Comparison of ENCODE assay signal across 8 cellular contexts in the genomic region with DNA sequence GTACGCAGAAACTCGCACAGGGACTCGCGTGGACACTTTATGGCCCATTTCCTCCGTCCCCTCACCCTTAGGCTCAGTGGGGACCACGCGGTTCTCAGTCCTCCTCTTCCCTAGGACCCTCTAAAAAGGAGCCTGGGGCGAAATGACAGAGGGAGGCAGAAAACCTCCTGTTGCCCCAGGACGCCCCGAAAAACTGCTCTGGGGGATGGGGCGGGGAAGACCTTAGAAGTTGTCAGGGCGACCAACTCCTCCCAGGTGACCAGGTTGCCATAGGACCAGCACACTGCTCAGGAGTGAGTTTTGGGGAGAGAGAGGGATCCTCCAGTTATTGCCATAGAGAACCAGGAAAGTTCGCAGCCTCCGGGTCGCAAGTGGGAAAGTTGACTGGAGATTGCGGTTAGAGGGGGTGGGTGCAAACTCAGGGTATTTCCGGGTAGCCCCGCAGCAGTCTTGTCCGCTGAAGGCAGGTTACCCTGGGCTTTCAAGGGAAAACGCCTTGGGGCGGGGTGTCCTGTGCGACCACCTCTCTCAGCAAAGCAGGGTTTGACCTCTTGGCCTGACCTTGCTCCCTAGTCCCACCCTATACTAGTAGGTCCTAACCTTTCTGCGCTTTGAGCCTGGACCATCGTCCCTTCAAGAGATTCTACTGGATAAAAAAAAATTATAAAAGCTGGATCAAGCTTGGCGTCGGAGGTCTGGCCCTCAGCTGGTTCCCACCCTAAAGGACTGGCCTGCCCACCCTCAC. TPM values are rescaled to one million over a fixed set of nuclear protein-coding genes. Genes with fewer than 3 reads are reported as not detected.
A peak's percentile ranks its signal among the peaks of the same experiment; 100 is the strongest.
DNase-seq lines count a peak whose midpoint lies in the region; ATAC-seq and TF ChIP-seq lines count a peak whose summit lies in the region.

No MANE protein-coding gene starts in this region.

- WGBS in esophagus, 2 donors: 4 to 5% methylated on average over 26 of the region's 26 CpGs

- no peak for TF ChIP-seq CTCF in NB4 (IDR thresholded peaks at IDR 0.05; ENCODE audit: low read depth, low read length)

- peak overlapping the region; percentile 66 to 90 (median 83) for H3K4me3 Mint-ChIP-seq in CD8-positive, alpha-beta memory T cell

- POLR2A ChIA-PET in CD8-positive, alpha-beta memory T cell (lab: Charles Lee): no interaction called here

- peaks cover 77% of the 10 kb centered on the region for H3K27me3 ChIP-seq in CD8-positive, alpha-beta memory T cell (ENCODE audit: insufficient read depth, low read length, poor library complexity, severe bottlenecking)
- H3K27me3 ChIP-seq in esophagus (ENCODE audit: control insufficient read depth in 1 of 2, insufficient read depth in 2 of 2, low read length in 2 of 2) (peaks cover 7 to 64% of the 10 kb centered on the region in 2 donors), rectal smooth muscle tissue (ENCODE audit: control insufficient read depth, insufficient read depth, low read length) (peaks cover 67% of the 10 kb centered on the region)

- no peaks in the 10 kb centered on the region for H3K9me3 ChIP-seq in CD8-positive, alpha-beta memory T cell (ENCODE audit: low read length)
- peaks cover 0 to 5% of the 10 kb centered on the region in 2 donors for H3K9me3 ChIP-seq in esophagus (ENCODE audit: control insufficient read depth in 2 of 2, insufficient read depth in 1 of 2, low read depth in 1 of 2, low read length in 1 of 2)

- H3K36me3 ChIP-seq in CD8-positive, alpha-beta memory T cell (ENCODE audit: insufficient read depth, low read length): no peaks in the 10 kb centered on the region
- H3K36me3 ChIP-seq in esophagus (ENCODE audit: control insufficient read depth in 2 of 2, insufficient read depth in 2 of 2, low read length in 1 of 2): no peaks in the 10 kb centered on the region
- H3K36me3 ChIP-seq in rectal smooth muscle tissue (ENCODE audit: control insufficient read depth, insufficient read depth, low read length): no peaks in the 10 kb centered on the region

- H3K27ac Mint-ChIP-seq in CD8-positive, alpha-beta memory T cell: peak overlapping the region in 1 of 8 donors; percentile 39

- H3K4me1 Mint-ChIP-seq in CD8-positive, alpha-beta memory T cell: peaks cover 24 to 50% (median 48%) of the 10 kb centered on the region in 3 donors

- ATAC-seq in GM18505 (IDR thresholded peaks at IDR 0.05; ENCODE audit: unreplicated experiment) (no peak), GM19035 (IDR thresholded peaks at IDR 0.05; ENCODE audit: unreplicated experiment) (no peak)

- CTCF ChIA-PET in CD8-positive, alpha-beta memory T cell (lab: Charles Lee): no interaction called here

- H3K4me3 ChIP-seq in CD8-positive, alpha-beta memory T cell (ENCODE audit: low read length): peak overlapping the region; percentile 15
- H3K4me3 ChIP-seq in NB4 (ENCODE audit: low read depth, low read length) (peak overlapping the region; percentile 27), esophagus (ENCODE audit: low read depth in 1 of 2, low read length in 2 of 2) (peak overlapping the region; percentile 33 to 54), rectal smooth muscle tissue (ENCODE audit: low read length) (peak overlapping the region; percentile 63)

- peaks cover 0 to 32% (median 19%) of the 10 kb centered on the region in 5 donors for H3K9me3 Mint-ChIP-seq in CD8-positive, alpha-beta memory T cell

- H3K9ac ChIP-seq in rectal smooth muscle tissue (ENCODE audit: low read length): no peak overlapping the region

- H3K4me1 ChIP-seq in CD8-positive, alpha-beta memory T cell (ENCODE audit: insufficient read depth, low read length): peaks cover 7% of the 10 kb centered on the region
- peaks cover 14% of the 10 kb centered on the region in 2 donors for H3K4me1 ChIP-seq in esophagus (ENCODE audit: control insufficient read depth in 2 of 2, insufficient read depth in 2 of 2, low read length in 1 of 2)
- peaks cover 2% of the 10 kb centered on the region for H3K4me1 ChIP-seq in rectal smooth muscle tissue (ENCODE audit: control insufficient read depth, insufficient read depth, low read length)

- no peak overlapping the region for H3K27ac ChIP-seq in CD8-positive, alpha-beta memory T cell (ENCODE audit: low read depth, low read length)
- H3K27ac ChIP-seq in esophagus (ENCODE audit: low read depth in 2 of 2, low read length in 1 of 2): no peak overlapping the region
- no peak overlapping the region for H3K27ac ChIP-seq in rectal smooth muscle tissue (ENCODE audit: low read depth, low read length)

- peaks cover 0 to 2% (median 0%) of the 10 kb centered on the region in 3 donors for H3K36me3 Mint-ChIP-seq in CD8-positive, alpha-beta memory T cell

- TF ChIP-seq POLR2A in NB4 (IDR thresholded peaks at IDR 0.05; ENCODE audit: extremely low read depth, insufficient read length) (no peak), GM18505 (IDR thresholded peaks at IDR 0.05; ENCODE audit: borderline replicate concordance, extremely low read depth, insufficient read depth, insufficient read length) (no peak)

- no peak for DNase-seq in CD8-positive, alpha-beta memory T cell
- DNase-seq in NB4 (ENCODE audit: low read depth): no peak
- no peak for DNase-seq in cerebellar nuclear complex (lab: John Stamatoyannopoulos, UW)
- no peak for DNase-seq in NCI-H69 (lab: John Stamatoyannopoulos, UW)

- peaks cover 91 to 98% of the 10 kb centered on the region in 2 donors for H3K27me3 Mint-ChIP-seq in CD8-positive, alpha-beta memory T cell

RNA-seq across cellular contexts. Expression of a gene that starts 7.8 kb away (rescaled TPM):
- not detected for total RNA-seq in CD8-positive, alpha-beta memory T cell
- polyA plus RNA-seq in CD8-positive, alpha-beta memory T cell: not detected
- not detected for polyA plus RNA-seq in esophagus
